Comparison of ENCODE assay signal across 9 cellular contexts in the genomic region with DNA sequence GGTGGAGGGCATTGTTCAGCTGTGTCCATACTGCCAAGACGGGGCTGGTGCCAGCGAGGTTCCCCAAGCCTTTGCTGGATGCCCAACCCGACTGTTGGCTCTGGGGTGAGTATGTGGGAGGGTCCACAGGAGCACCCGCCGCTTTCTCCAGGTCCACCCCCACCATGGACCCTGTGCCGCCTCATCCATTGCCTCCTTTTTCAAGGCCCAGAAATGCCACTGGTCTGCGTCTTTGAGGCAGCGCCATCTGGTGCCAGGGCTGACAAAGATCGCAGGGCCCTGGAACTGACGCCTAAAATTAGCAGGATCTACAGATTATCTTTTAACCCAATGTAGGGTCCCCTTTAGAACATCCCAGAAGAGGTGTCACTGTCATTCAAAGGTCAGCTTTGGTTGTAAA. TPM values are rescaled to one million over a fixed set of nuclear protein-coding genes. Genes with fewer than 3 reads are reported as not detected.
DNase-seq lines count a peak whose midpoint lies in the region; ATAC-seq, FAIRE-seq and TF ChIP-seq lines count a peak whose summit lies in the region.
"Had no signal": no experiment of that assay in that cellular context is flagged by ENCODE, and none has a peak within 500 bp of the region (broad histone marks: within the 10 kb centered on the region; RNA-seq: fewer than 3 reads in every experiment).

No MANE protein-coding gene starts in this region.

- in situ Hi-C loops in gastrocnemius medialis (cut with MboI; ENCODE audit: low sequenced_read_pairs in 4 of 4): loop anchor here in 2 of 4 donors (10.0 kb wide), 1 partner anchor 45 kb away; no protein-coding TSS in a partner anchor

- H3K79me2 ChIP-seq in OCI-LY1 (ENCODE audit: insufficient read depth, low read length) (no peaks in the 10 kb centered on the region), endothelial cell of umbilical vein (ENCODE audit: control insufficient read depth, insufficient read depth, low read length) (no peaks in the 10 kb centered on the region)

- dilution Hi-C loops in endothelial cell of umbilical vein (cut with MboI; ENCODE audit: extremely low pct_ligation_motif_present, low sequenced_read_pairs): no loop called here

- POLR2A ChIA-PET in endothelial cell of umbilical vein (lab: Charles Lee): no interaction called here

- BruUV-seq in endothelial cell of umbilical vein (replicated peaks; lab: Mats Ljungman, UMichigan): no TSS peak

- H3K27ac ChIP-seq in OCI-LY1 (ENCODE audit: low read depth, low read length, poor library complexity, severe bottlenecking): no peak overlapping the region
- no peak overlapping the region for H3K27ac ChIP-seq in endothelial cell of umbilical vein (ENCODE audit: insufficient read depth, low read depth, low read length)
- H3K27ac ChIP-seq in gastrocnemius medialis: peak overlapping the region; percentile 97 to 100 (median 99)

- H3K27ac Mint-ChIP-seq in activated CD8-positive, alpha-beta memory T cell treated with anti-CD3 and anti-CD28 coated beads, Interleukin-2, amount 10 ng/mL, durations not matched to agents 7 days and 5 days: no peak overlapping the region

- no peaks in the 10 kb centered on the region for H3K36me3 Mint-ChIP-seq in activated CD8-positive, alpha-beta memory T cell treated with anti-CD3 and anti-CD28 coated beads, Interleukin-2, amount 10 ng/mL, durations not matched to agents 7 days and 5 days

- no peaks in the 10 kb centered on the region for H3K4me1 ChIP-seq in OCI-LY1 (ENCODE audit: insufficient read depth, low read length, severe bottlenecking)
- H3K4me1 ChIP-seq in endothelial cell of umbilical vein (ENCODE audit: control insufficient read depth, extremely low read depth, insufficient read depth, low read length): peaks cover 26% of the 10 kb centered on the region
- H3K4me1 ChIP-seq in gastrocnemius medialis: peaks cover 98 to 99% of the 10 kb centered on the region in 2 donors

- TF ChIP-seq POLR2A in endothelial cell of umbilical vein (IDR thresholded peaks at IDR 0.05; ENCODE audit: low read depth, low read length) (no peak), gastrocnemius medialis (IDR thresholded peaks at IDR 0.05) (no peak)

- peaks cover 37% of the 10 kb centered on the region for H3K27me3 Mint-ChIP-seq in activated CD8-positive, alpha-beta memory T cell treated with anti-CD3 and anti-CD28 coated beads, Interleukin-2, amount 10 ng/mL, durations not matched to agents 7 days and 5 days

- H3K36me3 ChIP-seq in OCI-LY1 (ENCODE audit: insufficient read depth, low read length) (no peaks in the 10 kb centered on the region), endothelial cell of umbilical vein (ENCODE audit: control insufficient read depth in 2 of 2, extremely low read depth in 1 of 2, insufficient read depth in 2 of 2, low read length in 2 of 2) (no peaks in the 10 kb centered on the region), gastrocnemius medialis (no peaks in the 10 kb centered on the region)

- DNase-seq in endothelial cell of umbilical vein (ENCODE audit: low read depth, low spot score): peak; percentile 16
- peak in 1 of 2 donors; percentile 74 for DNase-seq in gastrocnemius medialis
- DNase-seq in stimulated activated CD4-positive, alpha-beta T cell treated with anti-CD3 and anti-CD28 coated beads, Interleukin-2, amount 100 ng/mL, for 48 hours: no peak
- DNase-seq in activated CD8-positive, alpha-beta memory T cell treated with anti-CD3 and anti-CD28 coated beads, Interleukin-2, amount 10 ng/mL, durations not matched to agents 7 days and 5 days: no peak
- no peak for DNase-seq in NCI-H510A (lab: John Stamatoyannopoulos, UW)
- no peak for DNase-seq in NCI-H1417 (lab: John Stamatoyannopoulos, UW)
- DNase-seq: T-helper 1 cell had no signal

- H3K4me3 ChIP-seq in OCI-LY1 (ENCODE audit: low read depth, low read length, poor library complexity, severe bottlenecking) (no peak overlapping the region), endothelial cell of umbilical vein (replicated peaks in 1 of 3; ENCODE audit: insufficient read depth in 1 of 3, low read depth in 1 of 3, low read length in 3 of 3) (no peak overlapping the region), gastrocnemius medialis (no peak overlapping the region)

- H2AFZ ChIP-seq in OCI-LY1 (ENCODE audit: low read length) (no peak overlapping the region), endothelial cell of umbilical vein (ENCODE audit: low read depth, low read length) (no peak overlapping the region)

- no peaks in the 10 kb centered on the region for H3K9me2 ChIP-seq in OCI-LY1 (ENCODE audit: low read depth, low read length)

- H3K9me3 Mint-ChIP-seq in activated CD8-positive, alpha-beta memory T cell treated with anti-CD3 and anti-CD28 coated beads, Interleukin-2, amount 10 ng/mL, durations not matched to agents 7 days and 5 days (ENCODE audit: low read depth): no peaks in the 10 kb centered on the region

- H3K4me2 ChIP-seq in OCI-LY1 (ENCODE audit: low read length) (no peak overlapping the region), endothelial cell of umbilical vein (ENCODE audit: insufficient read depth, low read length) (no peak overlapping the region)

- H3K27me3 ChIP-seq in OCI-LY1 (ENCODE audit: insufficient read depth, low read length) (no peaks in the 10 kb centered on the region; the same call in 1 of the 2 replicates), endothelial cell of umbilical vein (ENCODE audit: control insufficient read depth in 2 of 2, insufficient read depth in 2 of 2, low read length in 2 of 2) (no peaks in the 10 kb centered on the region), gastrocnemius medialis (no peaks in the 10 kb centered on the region)

- no peak overlapping the region for H3K4me3 Mint-ChIP-seq in activated CD8-positive, alpha-beta memory T cell treated with anti-CD3 and anti-CD28 coated beads, Interleukin-2, amount 10 ng/mL, durations not matched to agents 7 days and 5 days

- no peak overlapping the region for H3K9ac ChIP-seq in OCI-LY1 (ENCODE audit: low read length)
- H3K9ac ChIP-seq in endothelial cell of umbilical vein (replicated peaks; ENCODE audit: extremely low read depth, insufficient read depth, low read length): no peak overlapping the region

- intact Hi-C loops in endothelial cell of umbilical vein (cut with micrococcal nuclease): loop anchor here (5.0 kb wide), 1 partner anchor 62 kb away; no protein-coding TSS in a partner anchor
- intact Hi-C loops in gastrocnemius medialis (cut with DNase I; ENCODE audit: low total_unique reads): loop anchor here (2.0 to 5.0 kb wide), 3 partner anchors 27 to 122 kb away; partner anchors contain the start of genes IER2 and STX10

- H4K20me1 ChIP-seq in OCI-LY1 (ENCODE audit: insufficient read depth, low read length) (no peaks in the 10 kb centered on the region), endothelial cell of umbilical vein (replicated peaks; ENCODE audit: control insufficient read depth, extremely low read depth, insufficient read depth, low read length) (no peaks in the 10 kb centered on the region)

- H3K9me3 ChIP-seq in OCI-LY1 (ENCODE audit: low read length) (no peaks in the 10 kb centered on the region), endothelial cell of umbilical vein (replicated peaks; ENCODE audit: control insufficient read depth, insufficient read depth, low read length) (no peaks in the 10 kb centered on the region), gastrocnemius medialis (no peaks in the 10 kb centered on the region)

- TF ChIP-seq CTCF in GM12872 (IDR thresholded peaks at IDR 0.05; ENCODE audit: insufficient read depth, low read depth, low read length) (peak; percentile 57), OCI-LY1 (IDR thresholded peaks at IDR 0.05; ENCODE audit: low read length) (peak; percentile 79), endothelial cell of umbilical vein (IDR thresholded peaks at IDR 0.05; ENCODE audit: extremely low read depth in 1 of 2, insufficient read depth in 1 of 2, low read depth in 1 of 2, low read length in 2 of 2) (peak; percentile 34 to 45), gastrocnemius medialis (IDR thresholded peaks at IDR 0.05 in 4 of 5, conservative IDR thresholded peaks at IDR 0.05 in 1 of 5) (peak; percentile 54 to 73 (median 70))

- ATAC-seq in gastrocnemius medialis: peak in 1 of 2 donors; percentile 18
- ATAC-seq in activated CD8-positive, alpha-beta memory T cell treated with anti-CD3 and anti-CD28 coated beads, Interleukin-2, amount 10 ng/mL, durations not matched to agents 7 days and 5 days: no peak

- CTCF ChIA-PET in endothelial cell of umbilical vein (lab: Charles Lee): interaction anchor here (0.8 to 8.2 kb wide), 17 partner anchors 12 to 70 kb away, joined by 3 to 463 read pairs (median 5); partner anchors contain the start of gene NFIX
- CTCF ChIA-PET in activated CD8-positive, alpha-beta memory T cell treated with anti-CD3 and anti-CD28 coated beads, Interleukin-2, amount 10 ng/mL, durations not matched to agents 7 days and 5 days (lab: Charles Lee): interaction anchor here (1.2 to 4.6 kb wide), 8 partner anchors 14 to 65 kb away, joined by 4 to 23 read pairs (median 8); no protein-coding TSS in a partner anchor

- no peak for FAIRE-seq in endothelial cell of umbilical vein (lab: Jason Lieb, UNC)

- H3K9me1 ChIP-seq in endothelial cell of umbilical vein (replicated peaks; ENCODE audit: control insufficient read depth, extremely low read depth, insufficient read depth, low read length): no peaks in the 10 kb centered on the region

- peaks cover 6% of the 10 kb centered on the region for H3K4me1 Mint-ChIP-seq in activated CD8-positive, alpha-beta memory T cell treated with anti-CD3 and anti-CD28 coated beads, Interleukin-2, amount 10 ng/mL, durations not matched to agents 7 days and 5 days

- no peaks in the 10 kb centered on the region for H3F3A ChIP-seq in OCI-LY1 (ENCODE audit: insufficient read depth, low read length)

TF ChIP-seq in endothelial cell of umbilical vein, 7 proteins besides CTCF, POLR2A, EP300 and RAD21:
- no peak for TF ChIP-seq JUN (IDR thresholded peaks at IDR 0.05; ENCODE audit: borderline replicate concordance, insufficient read depth, insufficient read length, low read depth)
- no peak for TF ChIP-seq GATA2 (IDR thresholded peaks at IDR 0.05; ENCODE audit: insufficient read depth, insufficient read length, low read depth, low read length)

RNA-seq across cellular contexts. Expression of gene NFIX, which starts 34.6 kb away (rescaled TPM):
- total RNA-seq in endothelial cell of umbilical vein: 18.7 and 37.7 TPM in 2 replicates
- polyA plus RNA-seq in endothelial cell of umbilical vein: 8.7 and 9.8 TPM in 2 replicates
- 11.9 and 12.6 TPM in 2 replicates for polyA plus RNA-seq in endothelial cell of umbilical vein (2011; cell fraction: cytosol; rRNA removed)
- polyA plus RNA-seq in endothelial cell of umbilical vein (2011; cell fraction: nucleus; rRNA removed): 8.6 and 11.6 TPM in 2 replicates
- 22.4 and 30.5 TPM in 2 replicates for polyA plus RNA-seq in endothelial cell of umbilical vein (2012)
- polyA minus RNA-seq in endothelial cell of umbilical vein: 7.3 and 7.7 TPM in 2 replicates
- 1.3 TPM for polyA minus RNA-seq in endothelial cell of umbilical vein (2011; cell fraction: cytosol; rRNA and poly(A)+ RNA removed)
- 5.5 and 7.2 TPM in 2 replicates for polyA minus RNA-seq in endothelial cell of umbilical vein (2011; cell fraction: nucleus; rRNA and poly(A)+ RNA removed)
- 100 to 1,000 TPM in 2 of 4 donors, 10 to 100 TPM in 2; 31.9 to 128 (median 105) TPM for total RNA-seq in gastrocnemius medialis
- under 1 TPM; 0.21 to 0.32 TPM for total RNA-seq in activated CD8-positive, alpha-beta memory T cell treated with anti-CD3 and anti-CD28 coated beads, Interleukin-2, amount 10 ng/mL, durations not matched to agents 7 days and 5 days

Comparison
In these comparisons a context has a peak if more than half of its experiments do, and no peak if none do; other contexts are left out.
1. H3K27ac ChIP-seq: peak in gastrocnemius medialis (4 of 4); none in OCI-LY1 (single experiment) and endothelial cell of umbilical vein (single experiment).
2. RNA of gene NFIX, which starts 34.6 kb away (total RNA-seq): 31.9 to 128 TPM in gastrocnemius medialis and 18.7 to 37.7 TPM in endothelial cell of umbilical vein; 0.21 to 0.32 TPM in activated CD8-positive, alpha-beta memory T cell treated with anti-CD3 and anti-CD28 coated beads, Interleukin-2, amount 10 ng/mL, durations not matched to agents 7 days and 5 days; every median in the first group is over 10 times any median in the second.
3. Peak in every context shown above with its lines, with median percentiles within 50 percentile points of each other: CTCF ChIP-seq.